ENCODE assay signal across 11 cellular contexts in genomic region chr2:15058015-15058414, GRCh38.
DNase-seq lines count a peak whose midpoint lies in the region; ATAC-seq and TF ChIP-seq lines count a peak whose summit lies in the region.
"Had no signal": no experiment of that assay in that cellular context is flagged by ENCODE, and none has a peak within 500 bp of the region (broad histone marks: within the 10 kb centered on the region; RNA-seq: fewer than 3 reads in every experiment).

No MANE protein-coding gene starts in this region.

- TF ChIP-seq CTCF in GM10266 (IDR thresholded peaks at IDR 0.05; ENCODE audit: control insufficient read depth, insufficient read depth, low read depth, missing control alignments): peak; percentile 55
- TF ChIP-seq CTCF in foreskin keratinocyte (conservative IDR thresholded peaks at IDR 0.05): peak; percentile 54

- ATAC-seq in GM21360 (IDR thresholded peaks at IDR 0.05; ENCODE audit: unreplicated experiment) (peak; percentile 69), foreskin keratinocyte (peak; percentile 52), HG02610 (IDR thresholded peaks at IDR 0.05; ENCODE audit: unreplicated experiment) (no peak)

- H3K27me3 ChIP-seq in foreskin keratinocyte: no peaks in the 10 kb centered on the region
- H3K27me3 ChIP-seq: cardiac muscle cell had no signal

- H3K4me1 ChIP-seq in foreskin keratinocyte: no peaks in the 10 kb centered on the region

- H3K27ac ChIP-seq in foreskin keratinocyte: no peak overlapping the region
- H3K27ac ChIP-seq: cardiac muscle cell, RWPE1 had no signal

- DNase-seq in GM10266 (ENCODE audit: extremely low spot score): peak; percentile 18
- DNase-seq in NCI-H460 (ENCODE audit: extremely low read depth, low read depth): peak; percentile 5
- no peak for DNase-seq in foreskin keratinocyte
- no peak for DNase-seq in stimulated activated naive CD4-positive, alpha-beta T cell treated with Interleukin-2 at 50 U/mL for 16 hours (lab: John Stamatoyannopoulos, UW)
- DNase-seq in AG08395 (ENCODE audit: low spot score): no peak
- no peak for DNase-seq in superior temporal gyrus (ENCODE audit: extremely low spot score)
- DNase-seq: GOT3 had no signal

Comparison
In these comparisons a context has a peak if more than half of its experiments do, and no peak if none do; other contexts are left out.
1. DNase-seq: peak in GM10266 (single experiment) and NCI-H460 (single experiment); none in foreskin keratinocyte (0 of 2), stimulated activated naive CD4-positive, alpha-beta T cell treated with Interleukin-2 at 50 U/mL for 16 hours (single experiment), AG08395 (single experiment) and superior temporal gyrus (single experiment).